In the genomic region with DNA sequence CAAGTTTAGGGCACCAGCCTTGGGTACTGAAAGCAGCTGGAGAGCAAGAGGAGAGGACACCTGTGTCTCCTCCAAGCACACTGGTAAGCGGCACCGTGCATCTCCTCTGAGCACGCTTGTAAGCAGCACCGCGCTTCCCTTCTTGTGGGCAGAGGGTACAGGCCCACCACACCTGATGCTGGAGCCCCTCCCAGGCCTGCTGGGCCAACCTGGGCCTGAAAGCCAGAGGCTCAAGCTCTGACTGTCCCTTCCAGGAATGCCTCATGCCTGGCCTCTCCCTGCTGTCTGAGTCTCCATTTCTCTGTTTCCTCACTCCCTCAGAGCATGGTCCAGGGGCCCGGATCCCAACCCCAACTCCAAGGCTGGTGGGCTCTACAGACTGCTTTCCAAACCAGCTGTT, we compare ENCODE assay signal across 23 cellular contexts. TPM values are rescaled to one million over a fixed set of nuclear protein-coding genes. Genes with fewer than 3 reads are reported as not detected.
DNase-seq lines count a peak whose midpoint lies in the region; ATAC-seq, FAIRE-seq and TF ChIP-seq lines count a peak whose summit lies in the region.
"Had no signal": no experiment of that assay in that cellular context is flagged by ENCODE, and none has a peak within 500 bp of the region (broad histone marks: within the 10 kb centered on the region; RNA-seq: fewer than 3 reads in every experiment).

No MANE protein-coding gene starts in this region.

- H3K79me2 ChIP-seq in HepG2 (ENCODE audit: insufficient read depth, low read length), result no peaks in the 10 kb centered on the region

- TF ChIP-seq CTCF in endodermal cell (conservative IDR thresholded peaks at IDR 0.05) (no peak), HepG2 (CRISPR knock-in tag; IDR thresholded peaks at IDR 0.05) (no peak)

- no peak for TF ChIP-seq RAD21 in HepG2 (CRISPR knock-in tag; IDR thresholded peaks at IDR 0.05)

- no peak overlapping the region for H2AFZ ChIP-seq in HepG2 (ENCODE audit: low read length)

- H3K27me3 ChIP-seq in endodermal cell (ENCODE audit: control insufficient read depth, insufficient read depth, low read length, poor library complexity, severe bottlenecking) (peaks cover 8% of the 10 kb centered on the region), HepG2 (ENCODE audit: control insufficient read depth in 1 of 2, insufficient read depth in 2 of 2, low read length in 2 of 2) (peaks cover 6 to 23% of the 10 kb centered on the region in 2 experiments; a peak in 3 of 5 replicates)

- H3K4me3 ChIP-seq in endodermal cell (ENCODE audit: low read length) (no peak overlapping the region), HepG2 (replicated peaks in 1 of 3; ENCODE audit: insufficient read depth in 1 of 3, low read depth in 2 of 3, low read length in 3 of 3) (no peak overlapping the region)
- H3K4me3 ChIP-seq: A549, GM12878 had no signal

- WGBS in endodermal cell (ENCODE audit: insufficient coverage in 1 of 2, insufficient read length in 1 of 2), 2 experiments, result 92 to 100% methylated on average over 3 to 6 of the region's 6 CpGs
- WGBS in HepG2 (ENCODE audit: low lambda C conversion rate), result 0% methylated on average over 1 of the region's 6 CpGs

- H3K4me2 ChIP-seq in HepG2 (ENCODE audit: low read depth, low read length), result no peak overlapping the region
- H3K4me2 ChIP-seq: A549 had no signal

- peaks cover 73% of the 10 kb centered on the region for H3K27me3 Mint-ChIP-seq in endodermal cell (ENCODE audit: insufficient read depth)
- H3K27me3 Mint-ChIP-seq in activated T-helper 1 cell treated with anti-CD3 and anti-CD28 coated beads, Interleukin-12 subunit alpha, Interleukin-12 subunit beta, Interleukin-2, Interleukin-4 antibody, amounts not matched to agents 30 ng/mL and 10 ng/mL and 1 ng/mL, durations not matched to agents 14 hours and 24 hours and 36 hours (ENCODE audit: insufficient read depth), result peaks cover 33% of the 10 kb centered on the region

- no peaks in the 10 kb centered on the region for H3K36me3 Mint-ChIP-seq in endodermal cell (ENCODE audit: low read depth)
- H3K36me3 Mint-ChIP-seq in activated T-helper 1 cell treated with anti-CD3 and anti-CD28 coated beads, Interleukin-12 subunit alpha, Interleukin-12 subunit beta, Interleukin-2, Interleukin-4 antibody, amounts not matched to agents 30 ng/mL and 10 ng/mL and 1 ng/mL, durations not matched to agents 14 hours and 24 hours and 36 hours (ENCODE audit: low read depth), result no peaks in the 10 kb centered on the region
- H3K36me3 Mint-ChIP-seq: CD14-positive monocyte; CD8-positive, alpha-beta T cell; IgD-negative memory B cell had no signal

- H3K4me3 Mint-ChIP-seq in endodermal cell, result no peak overlapping the region
- H3K4me3 Mint-ChIP-seq in activated T-helper 1 cell treated with anti-CD3 and anti-CD28 coated beads, Interleukin-12 subunit alpha, Interleukin-12 subunit beta, Interleukin-2, Interleukin-4 antibody, amounts not matched to agents 30 ng/mL and 10 ng/mL and 1 ng/mL, durations not matched to agents 14 hours and 24 hours and 36 hours, result no peak overlapping the region
- H3K4me3 Mint-ChIP-seq: CD14-positive monocyte; CD8-positive, alpha-beta T cell; H9; IgD-negative memory B cell had no signal

- H3K9me3 ChIP-seq in endodermal cell (ENCODE audit: control insufficient read depth, low read length) (no peaks in the 10 kb centered on the region), HepG2 (ENCODE audit: low read length) (no peaks in the 10 kb centered on the region)
- H3K9me3 ChIP-seq: A549 had no signal

- ATAC-seq in Right ventricle myocardium inferior (no peak), Right ventricle myocardium superior (ENCODE audit: poor library complexity) (no peak), HepG2 (no peak)
- ATAC-seq in activated CD4-positive, CD25-positive, alpha-beta regulatory T cell treated with anti-CD3 and anti-CD28 coated beads, Interleukin-2, amount 50 U/mL, for 24 hours, result no peak
- ATAC-seq: A549; CD8-positive, alpha-beta T cell; GM12878 had no signal

- TF ChIP-seq POLR2A in HepG2 (IDR thresholded peaks at IDR 0.05; ENCODE audit: insufficient read depth in 1 of 2, low read depth in 2 of 2, low read length in 2 of 2), result no peak

- intact Hi-C loops in Right ventricle myocardium inferior (cut with DNase I) (no loop called here), Right ventricle myocardium superior (cut with DNase I) (no loop called here), posterior vena cava (cut with DNase I) (no loop called here), HepG2 (cut with micrococcal nuclease; ENCODE audit: unreplicated experiment) (no loop called here)
- intact Hi-C loops in activated T-helper 1 cell treated with anti-CD3 and anti-CD28 coated beads, Interleukin-12 subunit alpha, Interleukin-12 subunit beta, Interleukin-2, Interleukin-4 antibody, amounts not matched to agents 30 ng/mL and 10 ng/mL and 1 ng/mL, durations not matched to agents 14 hours and 24 hours and 36 hours (cut with micrococcal nuclease), result no loop called here

- TF ChIP-seq EP300 in HepG2 (IDR thresholded peaks at IDR 0.05; ENCODE audit: low read depth in 2 of 2, low read length in 2 of 2), result no peak
- no peak for TF ChIP-seq EP300 in HepG2 (CRISPR knock-in tag; IDR thresholded peaks at IDR 0.05; ENCODE audit: borderline replicate concordance)

- H4K20me1 ChIP-seq in HepG2 (ENCODE audit: insufficient read depth, low read length), result no peaks in the 10 kb centered on the region

- no peak overlapping the region for H3K27ac Mint-ChIP-seq in endodermal cell
- H3K27ac Mint-ChIP-seq in activated T-helper 1 cell treated with anti-CD3 and anti-CD28 coated beads, Interleukin-12 subunit alpha, Interleukin-12 subunit beta, Interleukin-2, Interleukin-4 antibody, amounts not matched to agents 30 ng/mL and 10 ng/mL and 1 ng/mL, durations not matched to agents 14 hours and 24 hours and 36 hours, result no peak overlapping the region
- H3K27ac Mint-ChIP-seq: CD14-positive monocyte; CD8-positive, alpha-beta T cell; H9; IgD-negative memory B cell had no signal

- H3K36me3 ChIP-seq in endodermal cell (ENCODE audit: control insufficient read depth, insufficient read depth, low read length), result no peaks in the 10 kb centered on the region
- no peaks in the 10 kb centered on the region for H3K36me3 ChIP-seq in HepG2 (replicated peaks in 1 of 2; ENCODE audit: control insufficient read depth in 1 of 2, insufficient read depth in 2 of 2, low read length in 2 of 2)

- H3K9ac ChIP-seq in endodermal cell (ENCODE audit: extremely low read depth, low read length, poor library complexity, severe bottlenecking) (no peak overlapping the region), HepG2 (ENCODE audit: insufficient read depth, low read depth, low read length) (no peak overlapping the region)

- peaks cover 32% of the 10 kb centered on the region for H3K4me1 ChIP-seq in endodermal cell (ENCODE audit: control insufficient read depth, insufficient read depth, low read length)
- peaks cover 20% of the 10 kb centered on the region; the same call in 1 of the 2 replicates for H3K4me1 ChIP-seq in HepG2 (ENCODE audit: insufficient read depth, low read length)

- DNase-seq in Right ventricle myocardium inferior (ENCODE audit: missing footprints) (peak; percentile 48), Right ventricle myocardium superior (no peak), endodermal cell (peak; percentile 49), posterior vena cava (ENCODE audit: low spot score) (peak; percentile 64), HepG2 (ENCODE audit: low spot score) (no peak)
- no peak for DNase-seq in activated T-helper 1 cell treated with anti-CD3 and anti-CD28 coated beads, Interleukin-12 subunit alpha, Interleukin-12 subunit beta, Interleukin-2, Interleukin-4 antibody, amounts not matched to agents 30 ng/mL and 10 ng/mL and 1 ng/mL, durations not matched to agents 14 hours and 24 hours and 36 hours (ENCODE audit: low spot score)
- DNase-seq: AML-193; CD8-positive, alpha-beta T cell; DMS 273 treated with DMSO at 0.1 percent for 48 hours; DMS53; DND-41; EL; GOT3; H9 had no signal

- H3K27ac ChIP-seq in endodermal cell (ENCODE audit: low read depth, low read length) (no peak overlapping the region), HepG2 (ENCODE audit: extremely low read length, insufficient read depth, low read length) (no peak overlapping the region)
- H3K27ac ChIP-seq: 22Rv1 had no signal

- in situ Hi-C loops in HepG2 (cut with HindIII; ENCODE audit: extremely low pct_ligation_motif_present, low pct_unique_long_range_greater_than_20kb), result no loop called here

- POLR2A ChIA-PET in HepG2 (lab: Yijun Ruan, JAX), result no interaction called here

- CTCF ChIA-PET in HepG2 (lab: Yijun Ruan, JAX; ENCODE audit: low intra/inter-chr PET ratio, low total read pairs), result no interaction called here

- H3K4me1 Mint-ChIP-seq in endodermal cell, result peaks cover 65% of the 10 kb centered on the region
- peaks cover 8% of the 10 kb centered on the region for H3K4me1 Mint-ChIP-seq in activated T-helper 1 cell treated with anti-CD3 and anti-CD28 coated beads, Interleukin-12 subunit alpha, Interleukin-12 subunit beta, Interleukin-2, Interleukin-4 antibody, amounts not matched to agents 30 ng/mL and 10 ng/mL and 1 ng/mL, durations not matched to agents 14 hours and 24 hours and 36 hours (ENCODE audit: low read depth)
- H3K4me1 Mint-ChIP-seq: CD14-positive monocyte had no signal

- FAIRE-seq in HepG2 (lab: Jason Lieb, UNC), result no peak
- FAIRE-seq: A549, GM12878, HTR-8/SVneo had no signal

- H3K9me3 Mint-ChIP-seq in endodermal cell, result no peaks in the 10 kb centered on the region
- no peaks in the 10 kb centered on the region for H3K9me3 Mint-ChIP-seq in activated T-helper 1 cell treated with anti-CD3 and anti-CD28 coated beads, Interleukin-12 subunit alpha, Interleukin-12 subunit beta, Interleukin-2, Interleukin-4 antibody, amounts not matched to agents 30 ng/mL and 10 ng/mL and 1 ng/mL, durations not matched to agents 14 hours and 24 hours and 36 hours
- H3K9me3 Mint-ChIP-seq: CD14-positive monocyte; CD8-positive, alpha-beta T cell; H9; IgD-negative memory B cell had no signal

- BruUV-seq in HepG2 (replicated peaks; lab: Mats Ljungman, UMichigan), result no TSS peak

RNA-seq across cellular contexts. Expression of a gene that starts 25.9 kb away (rescaled TPM):
- total RNA-seq in Right ventricle myocardium inferior (not detected), Right ventricle myocardium superior (not detected), endodermal cell (10 to 100 TPM in 1 of 2 donors, 1 to 10 TPM in 1; 5.7 to 16.6 TPM), posterior vena cava (not detected), HepG2 (2016; rRNA removed; fragmentation: Illumina TruSeq; extraction: Trizol) (not detected in 2 replicates)
- polyA plus RNA-seq in endodermal cell (2013, experiment 1 of 2), result 3.0 TPM
- 3.4 TPM for polyA plus RNA-seq in endodermal cell (2013, experiment 2 of 2)
- not detected in 2 replicates for total RNA-seq in activated T-helper 1 cell treated with anti-CD3 and anti-CD28 coated beads, Interleukin-12 subunit alpha, Interleukin-12 subunit beta, Interleukin-2, Interleukin-4 antibody, amounts not matched to agents 30 ng/mL and 10 ng/mL and 1 ng/mL, durations not matched to agents 14 hours and 24 hours and 36 hours
- not detected in 2 replicates for total RNA-seq in HepG2 (2016; cell fraction: cytosol; rRNA removed; fragmentation: Illumina TruSeq; extraction: Trizol; ENCODE audit: low read depth)
- not detected in 2 replicates for total RNA-seq in HepG2 (2016; cell fraction: insoluble cytoplasmic fraction; rRNA removed; fragmentation: Illumina TruSeq; extraction: Trizol)
- total RNA-seq in HepG2 (2016; cell fraction: membrane; rRNA removed; fragmentation: Illumina TruSeq; extraction: Trizol), result not detected in 2 replicates
- not detected in 2 replicates for total RNA-seq in HepG2 (2016; cell fraction: nucleus; rRNA removed; fragmentation: Illumina TruSeq; extraction: Trizol)
- polyA plus RNA-seq in HepG2 (2011; rRNA removed), result not detected in 2 replicates
- not detected in 2 replicates for polyA plus RNA-seq in HepG2 (2011; cell fraction: cytosol; rRNA removed)
- polyA plus RNA-seq in HepG2 (2011; cell fraction: nucleus; rRNA removed), result not detected in 2 replicates
- not detected in 2 replicates for polyA plus RNA-seq in HepG2 (2012)
- not detected in 2 replicates for polyA plus RNA-seq in HepG2 (2016; cell fraction: cytosol; fragmentation: Illumina TruSeq; extraction: Trizol; ENCODE audit: low read depth)
- polyA plus RNA-seq in HepG2 (2016; cell fraction: insoluble cytoplasmic fraction; fragmentation: Illumina TruSeq; extraction: Trizol; ENCODE audit: low read depth), result not detected in 2 replicates
- polyA plus RNA-seq in HepG2 (2016; cell fraction: membrane; fragmentation: Illumina TruSeq; extraction: Trizol; ENCODE audit: low read depth), result not detected in 2 replicates
- polyA plus RNA-seq in HepG2 (2016; cell fraction: nucleus; fragmentation: Illumina TruSeq; extraction: Trizol; ENCODE audit: insufficient read depth, low read depth), result not detected in 2 replicates
- 1.9 TPM in 1 of 2 replicates, not detected in the other for polyA minus RNA-seq in HepG2 (2011; rRNA and poly(A)+ RNA removed; ENCODE audit: low replicate concordance)
- not detected in 2 replicates for polyA minus RNA-seq in HepG2 (2011; cell fraction: cytosol; rRNA and poly(A)+ RNA removed)
- not detected in 2 replicates for polyA minus RNA-seq in HepG2 (2011; cell fraction: nucleus; rRNA and poly(A)+ RNA removed)
- total RNA-seq: CD8-positive, alpha-beta T cell; GM12878 had no signal
- polyA plus RNA-seq: BJ, CD14-positive monocyte, IgD-negative memory B cell had no signal

RNA-seq across cellular contexts. Expression of a gene that starts 35.9 kb away (rescaled TPM):
- total RNA-seq in Right ventricle myocardium inferior (not detected), Right ventricle myocardium superior (not detected), endodermal cell (not detected), posterior vena cava (not detected), HepG2 (2016; rRNA removed; fragmentation: Illumina TruSeq; extraction: Trizol) (not detected in 2 replicates)
- 0.18 TPM for polyA plus RNA-seq in endodermal cell (2013, experiment 1 of 2)
- not detected for polyA plus RNA-seq in endodermal cell (2013, experiment 2 of 2)
- total RNA-seq in activated T-helper 1 cell treated with anti-CD3 and anti-CD28 coated beads, Interleukin-12 subunit alpha, Interleukin-12 subunit beta, Interleukin-2, Interleukin-4 antibody, amounts not matched to agents 30 ng/mL and 10 ng/mL and 1 ng/mL, durations not matched to agents 14 hours and 24 hours and 36 hours, result not detected in 2 replicates
- total RNA-seq in HepG2 (2016; cell fraction: cytosol; rRNA removed; fragmentation: Illumina TruSeq; extraction: Trizol; ENCODE audit: low read depth), result not detected in 2 replicates
- not detected in 2 replicates for total RNA-seq in HepG2 (2016; cell fraction: insoluble cytoplasmic fraction; rRNA removed; fragmentation: Illumina TruSeq; extraction: Trizol)
- not detected in 2 replicates for total RNA-seq in HepG2 (2016; cell fraction: membrane; rRNA removed; fragmentation: Illumina TruSeq; extraction: Trizol)
- total RNA-seq in HepG2 (2016; cell fraction: nucleus; rRNA removed; fragmentation: Illumina TruSeq; extraction: Trizol), result not detected in 2 replicates
- not detected in 2 replicates for polyA plus RNA-seq in HepG2 (2011; rRNA removed)
- polyA plus RNA-seq in HepG2 (2011; cell fraction: cytosol; rRNA removed), result not detected in 2 replicates
- not detected in 2 replicates for polyA plus RNA-seq in HepG2 (2011; cell fraction: nucleus; rRNA removed)
- polyA plus RNA-seq in HepG2 (2012), result not detected in 2 replicates
- not detected in 2 replicates for polyA plus RNA-seq in HepG2 (2016; cell fraction: cytosol; fragmentation: Illumina TruSeq; extraction: Trizol; ENCODE audit: low read depth)
- not detected in 2 replicates for polyA plus RNA-seq in HepG2 (2016; cell fraction: insoluble cytoplasmic fraction; fragmentation: Illumina TruSeq; extraction: Trizol; ENCODE audit: low read depth)
- not detected in 2 replicates for polyA plus RNA-seq in HepG2 (2016; cell fraction: membrane; fragmentation: Illumina TruSeq; extraction: Trizol; ENCODE audit: low read depth)
- polyA plus RNA-seq in HepG2 (2016; cell fraction: nucleus; fragmentation: Illumina TruSeq; extraction: Trizol; ENCODE audit: insufficient read depth, low read depth), result not detected in 2 replicates
- not detected in 2 replicates for polyA minus RNA-seq in HepG2 (2011; rRNA and poly(A)+ RNA removed; ENCODE audit: low replicate concordance)
- polyA minus RNA-seq in HepG2 (2011; cell fraction: cytosol; rRNA and poly(A)+ RNA removed), result not detected in 2 replicates
- not detected in 2 replicates for polyA minus RNA-seq in HepG2 (2011; cell fraction: nucleus; rRNA and poly(A)+ RNA removed)
- total RNA-seq: CD8-positive, alpha-beta T cell; G401; GM12878; H9 had no signal
- polyA plus RNA-seq: A549, BJ, CD14-positive monocyte, GM12878, IgD-negative memory B cell had no signal

Comparison
In these comparisons a context has a peak if more than half of its experiments do, and no peak if none do; other contexts are left out.
1. DNase-seq: peak in Right ventricle myocardium inferior (single experiment), endodermal cell (single experiment) and posterior vena cava (single experiment); none in Right ventricle myocardium superior (single experiment), activated T-helper 1 cell treated with anti-CD3 and anti-CD28 coated beads, Interleukin-12 subunit alpha, Interleukin-12 subunit beta, Interleukin-2, Interleukin-4 antibody, amounts not matched to agents 30 ng/mL and 10 ng/mL and 1 ng/mL, durations not matched to agents 14 hours and 24 hours and 36 hours (single experiment) and HepG2 (single experiment).